8 cellular contexts compared by ENCODE assay signal in the genomic region with DNA sequence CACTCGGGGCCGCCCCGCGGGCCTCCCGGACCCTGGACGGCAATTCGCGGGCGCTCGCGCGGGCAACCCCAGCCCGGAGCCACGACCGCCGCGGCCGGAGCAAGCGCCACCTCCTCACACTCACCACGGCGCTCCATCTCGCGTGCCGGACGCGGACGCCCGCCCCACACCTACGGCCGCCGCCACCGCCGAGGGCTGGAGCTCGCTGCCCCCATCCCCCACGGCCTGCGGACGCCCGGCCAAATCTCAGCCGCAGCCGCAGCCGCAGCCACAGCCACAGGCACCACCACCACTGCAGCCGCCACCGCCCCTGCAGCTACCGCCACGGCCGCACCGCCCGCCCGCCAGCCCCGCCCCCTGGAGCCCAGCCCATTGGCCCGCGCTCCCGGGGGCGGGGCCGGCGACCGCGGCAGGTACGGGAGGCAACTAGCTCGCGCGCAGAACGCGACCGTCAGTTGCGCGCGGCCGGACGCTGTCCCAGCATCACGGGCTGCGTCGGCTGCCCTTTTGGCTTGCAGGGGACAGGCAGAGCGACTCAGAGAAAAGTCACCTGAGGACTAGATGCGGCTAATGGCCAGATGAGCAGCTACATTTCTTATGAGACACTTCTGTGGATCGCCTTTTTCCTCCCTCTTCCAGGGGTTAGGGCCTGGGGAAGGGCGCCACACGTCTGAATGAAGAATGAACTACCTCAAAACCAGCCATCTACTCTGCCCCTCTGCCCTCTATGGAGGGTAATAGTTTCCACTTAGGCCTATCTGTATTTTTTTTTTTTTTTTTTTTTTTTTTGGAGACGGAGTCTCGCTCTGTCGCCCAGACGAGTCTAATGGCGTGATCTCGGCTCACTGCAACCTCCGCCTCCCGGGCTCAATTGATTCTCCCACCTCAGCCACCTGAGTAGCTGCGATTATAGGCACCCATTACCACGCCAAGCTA. TPM values are rescaled to one million over a fixed set of nuclear protein-coding genes. Genes with fewer than 3 reads are reported as not detected.
DNase-seq lines count a peak whose midpoint lies in the region; ATAC-seq and TF ChIP-seq lines count a peak whose summit lies in the region.

Gene ARHGAP29 (minus strand): TSS at position 294 of the 936 bp plus-strand sequence. CDS start 5,973 bp downstream, outside the sequence.

- H3K36me3 Mint-ChIP-seq in activated naive CD4-positive, alpha-beta T cell treated with anti-CD3 and anti-CD28 coated beads, Interleukin-2, amount 10 ng/mL, durations not matched to agents 7 days and 5 days, result no peaks in the 10 kb centered on the region

- DNase-seq in AG09309 (ENCODE audit: low read depth) (no peak), NCI-H82 treated with DMSO at 0.1 percent for 48 hours (lab: John Stamatoyannopoulos, UW; ENCODE audit: unreplicated experiment) (peak; percentile 43), germinal center (ENCODE audit: low spot score) (peak; percentile 87), upper lobe of right lung (peak; percentile 93)
- DNase-seq in activated naive CD4-positive, alpha-beta T cell treated with anti-CD3 and anti-CD28 coated beads, Interleukin-2, amount 10 ng/mL, durations not matched to agents 7 days and 5 days, result peak; percentile 69

- peaks cover 14% of the 10 kb centered on the region for H3K4me1 Mint-ChIP-seq in activated naive CD4-positive, alpha-beta T cell treated with anti-CD3 and anti-CD28 coated beads, Interleukin-2, amount 10 ng/mL, durations not matched to agents 7 days and 5 days

- H3K27ac ChIP-seq in neutrophil (no peak within 1 kb of the TSS), upper lobe of right lung (peak within 1 kb of the TSS; percentile 92)

- peak within 1 kb of the TSS; percentile 37 for H3K4me3 Mint-ChIP-seq in activated naive CD4-positive, alpha-beta T cell treated with anti-CD3 and anti-CD28 coated beads, Interleukin-2, amount 10 ng/mL, durations not matched to agents 7 days and 5 days

- H3K9me3 ChIP-seq in neutrophil (peaks cover 5% of the 10 kb centered on the region), upper lobe of right lung (no peaks in the 10 kb centered on the region)

- CTCF ChIA-PET in activated naive CD4-positive, alpha-beta T cell treated with anti-CD3 and anti-CD28 coated beads, Interleukin-2, amount 10 ng/mL, durations not matched to agents 7 days and 5 days (lab: Charles Lee), result interaction anchor here (0.6 to 1.7 kb wide), 4 partner anchors 9 to 226 kb away, joined by 3 to 6 read pairs (median 3); no protein-coding TSS in a partner anchor

- no peak within 1 kb of the TSS for H3K27ac Mint-ChIP-seq in activated naive CD4-positive, alpha-beta T cell treated with anti-CD3 and anti-CD28 coated beads, Interleukin-2, amount 10 ng/mL, durations not matched to agents 7 days and 5 days

- peaks cover 80% of the 10 kb centered on the region for H3K27me3 Mint-ChIP-seq in activated naive CD4-positive, alpha-beta T cell treated with anti-CD3 and anti-CD28 coated beads, Interleukin-2, amount 10 ng/mL, durations not matched to agents 7 days and 5 days

- H3K9me3 Mint-ChIP-seq in activated naive CD4-positive, alpha-beta T cell treated with anti-CD3 and anti-CD28 coated beads, Interleukin-2, amount 10 ng/mL, durations not matched to agents 7 days and 5 days, result no peaks in the 10 kb centered on the region

- intact Hi-C loops in upper lobe of right lung (cut with DNase I), result loop anchor here (10.0 kb wide), 1 partner anchor 87 kb away; no protein-coding TSS in a partner anchor

- H3K36me3 ChIP-seq in neutrophil (no peaks in the 10 kb centered on the region), upper lobe of right lung (no peaks in the 10 kb centered on the region)

- H3K27me3 ChIP-seq in neutrophil (peaks cover 96% of the 10 kb centered on the region), upper lobe of right lung (no peaks in the 10 kb centered on the region)

- ATAC-seq in GM18909 (IDR thresholded peaks at IDR 0.05; ENCODE audit: poor library complexity, unreplicated experiment) (peak; percentile 92), HG03159 (IDR thresholded peaks at IDR 0.05; ENCODE audit: unreplicated experiment) (peak; percentile 83), upper lobe of right lung (peak; percentile 99)

- H3K4me3 ChIP-seq in AG09309 (ENCODE audit: control insufficient read depth, low read depth, low read length) (peak within 1 kb of the TSS; percentile 89), neutrophil (ENCODE audit: low read depth in 1 of 2, low read length in 1 of 2) (peak within 1 kb of the TSS; percentile 62 to 68), upper lobe of right lung (peak within 1 kb of the TSS; percentile 83)

- H3K4me1 ChIP-seq in neutrophil (ENCODE audit: control insufficient read depth in 1 of 2, insufficient read depth in 1 of 2, low read depth in 1 of 2, low read length in 1 of 2) (peaks cover 22% of the 10 kb centered on the region in 2 experiments), upper lobe of right lung (peaks cover 8% of the 10 kb centered on the region)

- TF ChIP-seq CTCF in AG09309 (IDR thresholded peaks at IDR 0.05; ENCODE audit: control insufficient read depth, insufficient read depth, low read depth, low read length, missing control alignments) (peak; percentile 2), neutrophil (IDR thresholded peaks at IDR 0.05) (no peak), upper lobe of right lung (IDR thresholded peaks at IDR 0.05) (no peak)

RNA-seq across cellular contexts. Expression of gene ARHGAP29, which starts in this region (rescaled TPM):
- 66.5 TPM for total RNA-seq in upper lobe of right lung
